9 cellular contexts compared by ENCODE assay signal in the genomic region with DNA sequence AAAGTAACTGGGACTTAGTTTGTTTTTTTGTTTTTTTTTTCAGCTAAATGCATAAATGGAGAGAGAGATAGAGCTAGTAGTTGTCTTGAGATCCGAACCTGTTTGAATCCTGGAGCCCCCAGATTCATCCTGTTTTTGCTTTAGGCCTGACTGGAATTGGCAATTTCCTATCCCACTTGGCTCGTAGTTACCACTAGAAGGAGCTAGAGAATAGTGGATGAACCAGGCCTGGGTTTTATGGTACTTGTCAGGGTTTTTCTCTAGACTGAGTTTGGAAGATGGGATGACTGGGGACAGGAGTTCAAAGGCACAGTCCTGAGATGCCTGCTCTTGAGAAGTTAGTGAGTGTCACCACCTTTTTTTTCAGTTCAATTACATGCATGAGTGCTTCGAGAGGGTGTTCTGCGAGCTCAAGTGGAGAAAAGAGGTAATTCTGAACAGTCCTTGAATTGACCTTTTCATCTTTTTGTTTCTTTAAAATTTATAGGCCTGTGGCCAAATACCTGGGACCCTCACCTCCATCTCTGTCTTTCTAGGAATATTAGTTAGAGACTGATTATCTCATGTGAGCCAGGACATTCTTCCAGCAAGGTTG. TPM values are rescaled to one million over a fixed set of nuclear protein-coding genes. Genes with fewer than 3 reads are reported as not detected.
DNase-seq lines count a peak whose midpoint lies in the region; ATAC-seq, FAIRE-seq and TF ChIP-seq lines count a peak whose summit lies in the region.
"Had no signal": no experiment of that assay in that cellular context is flagged by ENCODE, and none has a peak within 500 bp of the region (broad histone marks: within the 10 kb centered on the region; RNA-seq: fewer than 3 reads in every experiment).

No MANE protein-coding gene starts in this region.

- H3K9me3 ChIP-seq in A673 (ENCODE audit: low read depth, low read length, poor library complexity, severe bottlenecking) (no peaks in the 10 kb centered on the region), H1 (ENCODE audit: insufficient read depth in 2 of 2, low read depth in 1 of 2, low read length in 1 of 2) (no peaks in the 10 kb centered on the region)

- no peak overlapping the region for H2BK12ac ChIP-seq in H1 (ENCODE audit: low read depth, low read length)

- no peak overlapping the region for H2BK5ac ChIP-seq in H1 (ENCODE audit: low read depth, low read length)

- BruUV-seq in A673 (replicated peaks; lab: Mats Ljungman, UMichigan): no TSS peak

- H3K36me3 Mint-ChIP-seq in osteocyte (ENCODE audit: unreplicated experiment): peaks cover 30% of the 10 kb centered on the region
- peaks cover 0 to 82% (median 17%) of the 10 kb centered on the region in 3 donors for H3K36me3 Mint-ChIP-seq in naive thymus-derived CD8-positive, alpha-beta T cell

- TF ChIP-seq POLR2A in GM12891 (IDR thresholded peaks at IDR 0.05; ENCODE audit: low read depth, low read length) (no peak), H1 (IDR thresholded peaks at IDR 0.05; ENCODE audit: control extremely low read depth in 1 of 2, low read depth in 2 of 2, low read length in 2 of 2) (no peak)

- H3K27me3 ChIP-seq in A673 (replicated peaks; ENCODE audit: insufficient read depth, low read depth, low read length, poor library complexity) (no peaks in the 10 kb centered on the region), H1 (replicated peaks in 1 of 4; ENCODE audit: control insufficient read depth in 3 of 4, extremely low read depth in 1 of 4, insufficient read depth in 3 of 4, low read length in 3 of 4) (no peaks in the 10 kb centered on the region)

- H3K14ac ChIP-seq in H1 (ENCODE audit: insufficient read length): no peak overlapping the region

- no peak for TF ChIP-seq EP300 in H1 (IDR thresholded peaks at IDR 0.05; ENCODE audit: borderline replicate concordance in 1 of 2, low read depth in 2 of 2, low read length in 2 of 2)

- no peak overlapping the region for H2AFZ ChIP-seq in H1 (ENCODE audit: low read length)

- no peak overlapping the region for H3K23ac ChIP-seq in H1 (ENCODE audit: insufficient read length)

- H3K79me1 ChIP-seq in H1 (ENCODE audit: low read depth, low read length): no peaks in the 10 kb centered on the region

- WGBS in H1 (ENCODE audit: extremely low coverage in 1 of 2, insufficient coverage in 1 of 2, insufficient read length in 1 of 2, insufficient replicate concordance in 2 of 2, low coverage in 1 of 2, low lambda C conversion rate in 2 of 2, missing lambda C conversion rate in 1 of 2), 2 experiments: 82% methylated on average over 4 of the region's 4 CpGs; no CpG with 5 or more reads in 1 of the 2 experiments

- no peak overlapping the region for H3K56ac ChIP-seq in H1 (replicated peaks; ENCODE audit: insufficient read length, low read depth, low read length)

- DNase-seq in A673 (ENCODE audit: low spot score) (peak; percentile 45), GM12891 (ENCODE audit: insufficient read length, low spot score) (no peak), NCI-H748 (lab: John Stamatoyannopoulos, UW; ENCODE audit: unreplicated experiment) (peak; percentile 33), H1 (ENCODE audit: low read depth in 1 of 2, low spot score in 2 of 2) (no peak), osteocyte (ENCODE audit: extremely low spot score, unreplicated experiment) (no peak)
- DNase-seq in naive thymus-derived CD8-positive, alpha-beta T cell: no peak
- DNase-seq: activated naive CD8-positive, alpha-beta T cell treated with anti-CD3 and anti-CD28 coated beads, Interleukin-2, amount 10 ng/mL, durations not matched to agents 7 days and 5 days had no signal

- CTCF ChIA-PET in A673 (lab: Charles Lee) (no interaction called here), H1 (lab: Charles Lee; ENCODE audit: partially characterized antibody) (interaction anchor here (0.6 to 9.3 kb wide), 24 partner anchors 9 to 392 kb away, joined by 3 to 90 read pairs (median 4); a partner anchor contains a TSS)

- no peak overlapping the region for H2BK20ac ChIP-seq in H1 (ENCODE audit: low read length)

- ATAC-seq in HG03442 (IDR thresholded peaks at IDR 0.05; ENCODE audit: unreplicated experiment) (no peak), HG03039 (IDR thresholded peaks at IDR 0.05; ENCODE audit: unreplicated experiment) (no peak)
- ATAC-seq in naive thymus-derived CD8-positive, alpha-beta T cell: no peak

- no peak overlapping the region for H2AK5ac ChIP-seq in H1 (ENCODE audit: low read depth, low read length)

- no peaks in the 10 kb centered on the region for H3K9me3 Mint-ChIP-seq in osteocyte (ENCODE audit: unreplicated experiment)
- no peaks in the 10 kb centered on the region for H3K9me3 Mint-ChIP-seq in naive thymus-derived CD8-positive, alpha-beta T cell
- H3K9me3 Mint-ChIP-seq: activated naive CD8-positive, alpha-beta T cell treated with anti-CD3 and anti-CD28 coated beads, Interleukin-2, amount 10 ng/mL, durations not matched to agents 7 days and 5 days had no signal

- H3K4me1 ChIP-seq in A673 (ENCODE audit: insufficient read depth, low read length, poor library complexity, severe bottlenecking): no peaks in the 10 kb centered on the region
- H3K4me1 ChIP-seq in H1 (replicated peaks in 1 of 4; ENCODE audit: control insufficient read depth in 3 of 4, insufficient read depth in 4 of 4, low read length in 3 of 4): no peaks in the 10 kb centered on the region

- no peak overlapping the region for H2BK15ac ChIP-seq in H1 (ENCODE audit: low read length)

- H3K4me1 Mint-ChIP-seq in osteocyte (ENCODE audit: unreplicated experiment): no peaks in the 10 kb centered on the region
- H3K4me1 Mint-ChIP-seq in naive thymus-derived CD8-positive, alpha-beta T cell: peaks cover 0 to 9% (median 8%) of the 10 kb centered on the region in 4 donors
- H3K4me1 Mint-ChIP-seq: activated naive CD8-positive, alpha-beta T cell treated with anti-CD3 and anti-CD28 coated beads, Interleukin-2, amount 10 ng/mL, durations not matched to agents 7 days and 5 days had no signal

- POLR2A ChIA-PET in A673 (lab: Charles Lee; ENCODE audit: low non-redundant PET) (no interaction called here), H1 (lab: Charles Lee; ENCODE audit: partially characterized antibody) (interaction anchor here (1.8 kb wide), 1 partner anchor 22 kb away, joined by 4 read pairs; no protein-coding TSS in a partner anchor)
- POLR2A ChIA-PET in naive thymus-derived CD8-positive, alpha-beta T cell (lab: Charles Lee): interaction anchor here (0.7 kb wide), 1 partner anchor 23 kb away, joined by 3 read pairs; no protein-coding TSS in a partner anchor

- H4K20me1 ChIP-seq in H1 (replicated peaks in 1 of 2; ENCODE audit: control insufficient read depth in 1 of 2, insufficient read depth in 2 of 2, low read length in 2 of 2): peaks cover 0 to 1% of the 10 kb centered on the region in 2 experiments

- FAIRE-seq in GM12891 (lab: Jason Lieb, UNC): peak; percentile 33
- peak; percentile 24 for FAIRE-seq in H1 (lab: Jason Lieb, UNC)

- no peaks in the 10 kb centered on the region for H3K27me3 Mint-ChIP-seq in osteocyte (ENCODE audit: unreplicated experiment)
- H3K27me3 Mint-ChIP-seq in naive thymus-derived CD8-positive, alpha-beta T cell: no peaks in the 10 kb centered on the region
- H3K27me3 Mint-ChIP-seq: activated naive CD8-positive, alpha-beta T cell treated with anti-CD3 and anti-CD28 coated beads, Interleukin-2, amount 10 ng/mL, durations not matched to agents 7 days and 5 days had no signal

- no peaks in the 10 kb centered on the region for H3K23me2 ChIP-seq in H1 (ENCODE audit: low read depth, low read length)

- H3K4me3 ChIP-seq in A673 (ENCODE audit: low read depth, low read length, poor library complexity, severe bottlenecking): no peak overlapping the region
- H3K4me3 ChIP-seq in H1 (ENCODE audit: extremely low read depth in 1 of 4, insufficient read depth in 2 of 4, low read depth in 3 of 4, low read length in 4 of 4): no peak overlapping the region

- H2BK120ac ChIP-seq in H1 (replicated peaks; ENCODE audit: low read depth, low read length): no peak overlapping the region

- H3K4me2 ChIP-seq in H1 (ENCODE audit: insufficient read depth in 1 of 2, low read depth in 2 of 2, low read length in 2 of 2): no peak overlapping the region

- H3K18ac ChIP-seq in H1 (ENCODE audit: extremely low read depth, low read length): no peak overlapping the region

- H3K4ac ChIP-seq in H1 (replicated peaks; ENCODE audit: insufficient read length, low read depth, low read length): no peak overlapping the region

- no peak overlapping the region for H4K91ac ChIP-seq in H1 (replicated peaks; ENCODE audit: insufficient read length, low read length)

- H3K36me3 ChIP-seq in A673 (ENCODE audit: insufficient read depth, low read length, poor library complexity, severe bottlenecking): peaks cover 26% of the 10 kb centered on the region
- peaks cover 4 to 19% (median 11%) of the 10 kb centered on the region in 4 experiments for H3K36me3 ChIP-seq in H1 (ENCODE audit: control insufficient read depth in 2 of 4, insufficient read depth in 4 of 4, low read length in 3 of 4)

- no peak overlapping the region for H4K8ac ChIP-seq in H1 (ENCODE audit: extremely low read depth, insufficient read depth, low read length)

- peak; percentile 85 to 93 for TF ChIP-seq RAD21 in H1 (IDR thresholded peaks at IDR 0.05 in 1 of 2, conservative IDR thresholded peaks at IDR 0.05 in 1 of 2; ENCODE audit: low read depth in 2 of 2, low read length in 2 of 2)

- H3K27ac ChIP-seq in A673 (ENCODE audit: low read depth, low read length, poor library complexity, severe bottlenecking): no peak overlapping the region
- H3K27ac ChIP-seq in H1 (ENCODE audit: low read depth, low read length): no peak overlapping the region

- H4K5ac ChIP-seq in H1 (ENCODE audit: insufficient read length, low read depth, low read length): no peak overlapping the region

- no peaks in the 10 kb centered on the region for H3K79me2 ChIP-seq in H1 (ENCODE audit: control insufficient read depth in 1 of 2, insufficient read depth in 2 of 2, low read length in 2 of 2)

- H3K4me3 Mint-ChIP-seq in osteocyte (ENCODE audit: unreplicated experiment): no peak overlapping the region
- H3K4me3 Mint-ChIP-seq in naive thymus-derived CD8-positive, alpha-beta T cell: no peak overlapping the region
- H3K4me3 Mint-ChIP-seq: activated naive CD8-positive, alpha-beta T cell treated with anti-CD3 and anti-CD28 coated beads, Interleukin-2, amount 10 ng/mL, durations not matched to agents 7 days and 5 days had no signal

- TF ChIP-seq CTCF in A673 (conservative IDR thresholded peaks at IDR 0.05; ENCODE audit: low read depth, low read length): peak; percentile 67
- TF ChIP-seq CTCF in H1 (IDR thresholded peaks at IDR 0.05; ENCODE audit: control extremely low read depth in 1 of 3, insufficient read depth in 1 of 3, low read depth in 1 of 3, low read length in 3 of 3): peak in 2 of 3 experiments; percentile 82 to 88; a peak in 3 of 4 replicates
- peak; percentile 62 for TF ChIP-seq CTCF in osteocyte (IDR thresholded peaks at IDR 0.05)

- no peak overlapping the region for H3K27ac Mint-ChIP-seq in osteocyte (ENCODE audit: unreplicated experiment)
- H3K27ac Mint-ChIP-seq in naive thymus-derived CD8-positive, alpha-beta T cell: peak overlapping the region in 1 of 10 donors; percentile 52
- H3K27ac Mint-ChIP-seq: activated naive CD8-positive, alpha-beta T cell treated with anti-CD3 and anti-CD28 coated beads, Interleukin-2, amount 10 ng/mL, durations not matched to agents 7 days and 5 days had no signal

- intact Hi-C loops in A673 (cut with micrococcal nuclease; ENCODE audit: unreplicated experiment): no loop called here

- no peak overlapping the region for H3K9ac ChIP-seq in H1 (replicated peaks in 1 of 4; ENCODE audit: extremely low read depth in 1 of 4, low read depth in 3 of 4, low read length in 3 of 4)

RNA-seq across cellular contexts. Expression of a gene that starts 23.4 kb away (rescaled TPM):
- total RNA-seq in A673 (2021) (0.15 TPM in 1 of 2 replicates, not detected in the other), osteocyte (not detected in 2 replicates)
- not detected for polyA plus RNA-seq in GM12891 (2012; ENCODE audit: low read depth, missing spikeins)
- 0.34 and 0.65 TPM in 2 replicates for total RNA-seq in H1 (2021; fragmentation: NEBNext Ultra II Directional; extraction: Animal tissue kit (Norgen Biotek cat#: 25700))
- polyA plus RNA-seq in H1 (2011; rRNA removed): 1.2 and 1.3 TPM in 2 replicates
- polyA plus RNA-seq in H1 (2011; cell fraction: cytosol; rRNA removed): 1.2 TPM
- polyA plus RNA-seq in H1 (2011; cell fraction: nucleus; rRNA removed): 2.3 TPM
- 1.1 to 1.8 TPM (median 1.4 TPM) in 4 replicates for polyA plus RNA-seq in H1 (2012, experiment 1 of 2)
- 1.2 TPM for polyA plus RNA-seq in H1 (2012, experiment 2 of 2)
- 0.51 TPM for polyA plus RNA-seq in H1 (2013, experiment 1 of 2)
- 0.72 TPM for polyA plus RNA-seq in H1 (2013, experiment 2 of 2)
- 0.13 and 0.63 TPM in 2 replicates for polyA minus RNA-seq in H1 (2011; rRNA and poly(A)+ RNA removed)
- polyA minus RNA-seq in H1 (2011; cell fraction: cytosol; rRNA and poly(A)+ RNA removed): not detected
- 1.3 TPM for polyA minus RNA-seq in H1 (2011; cell fraction: nucleus; rRNA and poly(A)+ RNA removed)
- not detected for total RNA-seq in naive thymus-derived CD8-positive, alpha-beta T cell
- polyA plus RNA-seq in naive thymus-derived CD8-positive, alpha-beta T cell: not detected
- total RNA-seq: activated naive CD8-positive, alpha-beta T cell treated with anti-CD3 and anti-CD28 coated beads, Interleukin-2, amount 10 ng/mL, durations not matched to agents 7 days and 5 days had no signal

RNA-seq across cellular contexts. Expression of a gene that starts 28.2 kb away (rescaled TPM):
- total RNA-seq in A673 (2021) (not detected in 2 replicates), osteocyte (not detected in 2 replicates)
- not detected for polyA plus RNA-seq in GM12891 (2012; ENCODE audit: low read depth, missing spikeins)
- total RNA-seq in H1 (2021; fragmentation: NEBNext Ultra II Directional; extraction: Animal tissue kit (Norgen Biotek cat#: 25700)): not detected in 2 replicates
- not detected in 2 replicates for polyA plus RNA-seq in H1 (2011; rRNA removed)
- not detected for polyA plus RNA-seq in H1 (2011; cell fraction: cytosol; rRNA removed)
- not detected for polyA plus RNA-seq in H1 (2011; cell fraction: nucleus; rRNA removed)
- 0.39 to 0.48 TPM in 2 of 4 replicates, not detected in the others for polyA plus RNA-seq in H1 (2012, experiment 1 of 2)
- polyA plus RNA-seq in H1 (2012, experiment 2 of 2): not detected
- polyA plus RNA-seq in H1 (2013, experiment 1 of 2): 0.87 TPM
- polyA plus RNA-seq in H1 (2013, experiment 2 of 2): 0.74 TPM
- not detected in 2 replicates for polyA minus RNA-seq in H1 (2011; rRNA and poly(A)+ RNA removed)
- not detected for polyA minus RNA-seq in H1 (2011; cell fraction: cytosol; rRNA and poly(A)+ RNA removed)
- not detected for polyA minus RNA-seq in H1 (2011; cell fraction: nucleus; rRNA and poly(A)+ RNA removed)
- not detected for total RNA-seq in naive thymus-derived CD8-positive, alpha-beta T cell
- not detected for polyA plus RNA-seq in naive thymus-derived CD8-positive, alpha-beta T cell
- total RNA-seq: activated naive CD8-positive, alpha-beta T cell treated with anti-CD3 and anti-CD28 coated beads, Interleukin-2, amount 10 ng/mL, durations not matched to agents 7 days and 5 days had no signal

Comparison
In these comparisons a context has a peak if more than half of its experiments do, and no peak if none do; other contexts are left out.
1. DNase-seq: peak in A673 (single experiment) and NCI-H748 (single experiment); none in GM12891 (single experiment), H1 (0 of 2), osteocyte (single experiment) and naive thymus-derived CD8-positive, alpha-beta T cell (0 of 10).
2. Peak in every context shown above with its lines, with median percentiles within 50 percentile points of each other: CTCF ChIP-seq.